Comparison of ENCODE assay signal across 21 cellular contexts in genomic region chr1:147851149-147851548, GRCh38. TPM values are rescaled to one million over a fixed set of nuclear protein-coding genes. Genes with fewer than 3 reads are reported as not detected.
DNase-seq lines count a peak whose midpoint lies in the region; ATAC-seq, FAIRE-seq and TF ChIP-seq lines count a peak whose summit lies in the region.
"Had no signal": no experiment of that assay in that cellular context is flagged by ENCODE, and none has a peak within 500 bp of the region (broad histone marks: within the 10 kb centered on the region; RNA-seq: fewer than 3 reads in every experiment).

No MANE protein-coding gene starts in this region.

- no peaks in the 10 kb centered on the region for H3K36me3 ChIP-seq in Caco-2 (ENCODE audit: control insufficient read depth, insufficient read depth, low read length)
- no peaks in the 10 kb centered on the region for H3K36me3 ChIP-seq in IMR-90 (ENCODE audit: control insufficient read depth, insufficient read depth, low read length)
- H3K36me3 ChIP-seq in K562 (ENCODE audit: control insufficient read depth, insufficient read depth, low read length), result no peaks in the 10 kb centered on the region
- no peaks in the 10 kb centered on the region for H3K36me3 ChIP-seq in heart right ventricle
- no peaks in the 10 kb centered on the region for H3K36me3 ChIP-seq in kidney (ENCODE audit: control insufficient read depth in 1 of 2, insufficient read depth in 2 of 2, low read length in 2 of 2)
- H3K36me3 ChIP-seq: neural progenitor cell had no signal

- H3K27me3 ChIP-seq in Caco-2 (replicated peaks; ENCODE audit: control insufficient read depth, insufficient read depth, low read length) (no peaks in the 10 kb centered on the region), IMR-90 (ENCODE audit: control insufficient read depth, insufficient read depth, low read length) (no peaks in the 10 kb centered on the region), K562 (ENCODE audit: control insufficient read depth in 2 of 2, insufficient read depth in 2 of 2, low read length in 2 of 2) (no peaks in the 10 kb centered on the region), heart right ventricle (peaks cover 0 to 8% (median 0%) of the 10 kb centered on the region in 7 donors)
- H3K27me3 ChIP-seq: neural progenitor cell had no signal

- no peak overlapping the region for H2AK5ac ChIP-seq in IMR-90 (ENCODE audit: low read depth, low read length)

- H3K27ac ChIP-seq in IMR-90 (ENCODE audit: insufficient read depth, low read length) (no peak overlapping the region), K562 (ENCODE audit: extremely low read depth, low read depth, low read length) (peak overlapping the region; percentile 56; the same call in 1 of the 3 replicates), heart right ventricle (no peak overlapping the region), kidney (ENCODE audit: low read depth in 2 of 2, low read length in 2 of 2) (no peak overlapping the region)
- H3K27ac ChIP-seq: neural progenitor cell had no signal

- POLR2A ChIA-PET in Caco-2 (lab: Charles Lee), result no interaction called here
- POLR2A ChIA-PET in IMR-90 (lab: Charles Lee; ENCODE audit: unreplicated experiment), result no interaction called here
- POLR2A ChIA-PET in K562 (lab: Yijun Ruan, JAX), result no interaction called here

- no peak overlapping the region for H2AK9ac ChIP-seq in IMR-90 (replicated peaks; ENCODE audit: low read depth, low read length, poor library complexity)

- CTCF ChIA-PET in Caco-2 (lab: Charles Lee), result interaction anchor here (1.3 kb wide), 1 partner anchor 42 kb away, joined by 5 read pairs; no protein-coding TSS in a partner anchor
- CTCF ChIA-PET in IMR-90 (lab: Yijun Ruan, JAX), result no interaction called here
- CTCF ChIA-PET in K562 (lab: Yijun Ruan, JAX; ENCODE audit: low intra/inter-chr PET ratio), result no interaction called here

- H3K9me1 ChIP-seq in IMR-90 (ENCODE audit: insufficient read depth, low read length), result no peaks in the 10 kb centered on the region
- no peaks in the 10 kb centered on the region for H3K9me1 ChIP-seq in K562 (ENCODE audit: control insufficient read depth, insufficient read depth, low read length)

- dilution Hi-C loops in IMR-90 (cut with HindIII; ENCODE audit: low sequenced_read_pairs, unreplicated experiment), result no loop called here

- ATAC-seq in IMR-90 (ENCODE audit: low read depth) (no peak), K562 (peak; percentile 86), heart right ventricle (no peak), HG02852 (IDR thresholded peaks at IDR 0.05; ENCODE audit: unreplicated experiment) (no peak)
- ATAC-seq in stimulated activated naive B cell treated with anti-CD40 and anti-IgM and Interleukin-4, amounts not matched to agents 10 μg/mL and 1 μg/mL and 100 μg/mL, for 72 hours (replicated peaks), result no peak
- ATAC-seq: activated naive CD8-positive, alpha-beta T cell treated with anti-CD3 and anti-CD28 coated beads, Interleukin-2, amount 50 U/mL, for 24 hours had no signal

- H3K4me2 ChIP-seq in IMR-90 (ENCODE audit: low read depth, low read length) (no peak overlapping the region), K562 (ENCODE audit: insufficient read depth, low read length) (no peak overlapping the region)
- H3K4me2 ChIP-seq: neural progenitor cell had no signal

- H3K4me3 ChIP-seq in Caco-2 (ENCODE audit: low read depth, low read length) (no peak overlapping the region), IMR-90 (ENCODE audit: insufficient read depth, low read depth, low read length) (no peak overlapping the region), K562 (no peak overlapping the region), heart right ventricle (no peak overlapping the region), kidney (ENCODE audit: low read length in 2 of 2) (no peak overlapping the region)
- H3K4me3 ChIP-seq: neural progenitor cell had no signal

- H2AFZ ChIP-seq in IMR-90 (replicated peaks; ENCODE audit: low read length, poor library complexity) (no peak overlapping the region), K562 (ENCODE audit: low read depth, low read length) (0 out of 2 replicates have a peak overlapping the region, but pooled peaks have one; percentile 1)
- H2AFZ ChIP-seq: neural progenitor cell had no signal

- no peaks in the 10 kb centered on the region for H3K27me3 Mint-ChIP-seq in Caco-2 (ENCODE audit: insufficient read depth, unreplicated experiment)
- H3K27me3 Mint-ChIP-seq in stimulated activated naive B cell treated with anti-CD40 and anti-IgM and Interleukin-4, amounts not matched to agents 10 μg/mL and 1 μg/mL and 100 μg/mL, for 72 hours, result peaks cover 4 to 8% of the 10 kb centered on the region in 2 donors

- H3K18ac ChIP-seq in IMR-90 (ENCODE audit: low read depth, low read length), result no peak overlapping the region

- no peak overlapping the region for H2BK20ac ChIP-seq in IMR-90 (ENCODE audit: low read depth, low read length)

- TF ChIP-seq CTCF in Caco-2 (IDR thresholded peaks at IDR 0.05; ENCODE audit: insufficient read depth in 1 of 2, low read depth in 1 of 2, low read length in 1 of 2, severe bottlenecking in 1 of 2, unreplicated experiment in 1 of 2), result no peak
- TF ChIP-seq CTCF in IMR-90 (conservative IDR thresholded peaks at IDR 0.05; ENCODE audit: low read depth, low read length), result no peak
- TF ChIP-seq CTCF in K562 (IDR thresholded peaks at IDR 0.05 in 2 of 3, conservative IDR thresholded peaks at IDR 0.05 in 1 of 3; ENCODE audit: insufficient read depth in 2 of 3, low read depth in 1 of 3, low read length in 3 of 3), result no peak
- TF ChIP-seq CTCF in heart right ventricle (IDR thresholded peaks at IDR 0.05), result no peak
- no peak for TF ChIP-seq CTCF in kidney (IDR thresholded peaks at IDR 0.05; ENCODE audit: borderline replicate concordance, extremely low read depth, insufficient read depth)

- DNase-seq in Caco-2 (peak; percentile 38 to 40), IMR-90 (peak; percentile 13), K562 (ENCODE audit: extremely low read depth in 1 of 4, low spot score in 3 of 4) (peak; percentile 29 to 65 (median 38)), iris pigment epithelial cell (ENCODE audit: low read depth) (peak; percentile 19), heart right ventricle (no peak), kidney (no peak)
- no peak for DNase-seq in stimulated activated naive B cell treated with anti-CD40 and anti-IgM and Interleukin-4, amounts not matched to agents 10 μg/mL and 1 μg/mL and 100 μg/mL, for 72 hours
- DNase-seq: activated B cell treated with CpG ODN at 0.5 μM for 24 hours; activated naive CD8-positive, alpha-beta T cell treated with anti-CD3 and anti-CD28 coated beads, Interleukin-2, amount 50 U/mL, for 24 hours; CD4-positive, alpha-beta T cell; endodermal cell; H7; NCI-H2081 treated with DMSO at 0.1 percent for 48 hours; NCI-H774 had no signal

- TF ChIP-seq POLR2A in IMR-90 (IDR thresholded peaks at IDR 0.05; ENCODE audit: low read depth, low read length) (no peak), K562 (conservative IDR thresholded peaks at IDR 0.05) (no peak)

- no TSS peak for BruUV-seq in Caco-2 (replicated peaks; lab: Mats Ljungman, UMichigan)
- no TSS peak for BruUV-seq in IMR-90 (replicated peaks; lab: Mats Ljungman, UMichigan)
- BruUV-seq in K562 (replicated peaks; lab: Mats Ljungman, UMichigan), result no TSS peak

- no peak overlapping the region for H2BK15ac ChIP-seq in IMR-90 (ENCODE audit: low read depth, low read length)

- H3K27ac Mint-ChIP-seq in Caco-2 (ENCODE audit: unreplicated experiment), result peak overlapping the region; percentile 66
- H3K27ac Mint-ChIP-seq in stimulated activated naive B cell treated with anti-CD40 and anti-IgM and Interleukin-4, amounts not matched to agents 10 μg/mL and 1 μg/mL and 100 μg/mL, for 72 hours, result no peak overlapping the region
- H3K27ac Mint-ChIP-seq: activated B cell treated with CpG ODN at 0.5 μM for 24 hours; activated naive CD8-positive, alpha-beta T cell treated with anti-CD3 and anti-CD28 coated beads, Interleukin-2, amount 50 U/mL, for 24 hours; activated T-helper 1 cell treated with anti-CD3 and anti-CD28 coated beads, Interleukin-12 subunit alpha, Interleukin-12 subunit beta, Interleukin-2, Interleukin-4 antibody, amounts not matched to agents 30 ng/mL and 10 ng/mL and 1 ng/mL, durations not matched to agents 14 hours and 24 hours and 36 hours; CD4-positive, alpha-beta T cell; endodermal cell; neural progenitor cell had no signal

- TF ChIP-seq EP300 in K562 (IDR thresholded peaks at IDR 0.05; ENCODE audit: low read length), result peak; percentile 25; the same call in 1 of the 2 replicates

- peaks cover 26% of the 10 kb centered on the region for H3K4me1 Mint-ChIP-seq in Caco-2 (ENCODE audit: low read depth, unreplicated experiment)
- H3K4me1 Mint-ChIP-seq in stimulated activated naive B cell treated with anti-CD40 and anti-IgM and Interleukin-4, amounts not matched to agents 10 μg/mL and 1 μg/mL and 100 μg/mL, for 72 hours, result no peaks in the 10 kb centered on the region
- H3K4me1 Mint-ChIP-seq: activated B cell treated with CpG ODN at 0.5 μM for 24 hours; activated naive CD8-positive, alpha-beta T cell treated with anti-CD3 and anti-CD28 coated beads, Interleukin-2, amount 50 U/mL, for 24 hours; central memory CD8-positive, alpha-beta T cell had no signal

- H3K9ac ChIP-seq in IMR-90 (ENCODE audit: low read depth, low read length) (no peak overlapping the region), K562 (ENCODE audit: insufficient read depth in 1 of 2, low read depth in 2 of 2, low read length in 2 of 2) (no peak overlapping the region), kidney (ENCODE audit: low read length in 2 of 2) (no peak overlapping the region)
- H3K9ac ChIP-seq: neural progenitor cell had no signal

- no peak overlapping the region for H3K4ac ChIP-seq in IMR-90 (ENCODE audit: low read depth, low read length)

- FAIRE-seq in K562 (lab: Jason Lieb, UNC) (peak; percentile 42), kidney (lab: Jason Lieb, UNC) (no peak)
- FAIRE-seq: G401.6 had no signal

- TF ChIP-seq RAD21 in IMR-90 (IDR thresholded peaks at IDR 0.05; ENCODE audit: low read length) (no peak), K562 (CRISPR knock-in tag; conservative IDR thresholded peaks at IDR 0.05 in 1 of 2, IDR thresholded peaks at IDR 0.05 in 1 of 2) (no peak)

- H3K79me2 ChIP-seq in K562 (ENCODE audit: control insufficient read depth, insufficient read depth, low read length), result no peaks in the 10 kb centered on the region

- no peak overlapping the region for H4K8ac ChIP-seq in IMR-90 (ENCODE audit: low read depth in 2 of 2, low read length in 2 of 2)

- H3K9me3 ChIP-seq in Caco-2 (no peaks in the 10 kb centered on the region), IMR-90 (ENCODE audit: control insufficient read depth, insufficient read depth, low read length) (no peaks in the 10 kb centered on the region), K562 (replicated peaks; ENCODE audit: control insufficient read depth, insufficient read depth, low read depth, low read length) (no peaks in the 10 kb centered on the region), heart right ventricle (no peaks in the 10 kb centered on the region), kidney (ENCODE audit: control insufficient read depth in 1 of 2, low read length in 2 of 2) (no peaks in the 10 kb centered on the region)

- no peak overlapping the region for H3K23ac ChIP-seq in IMR-90 (ENCODE audit: low read depth, low read length)

- H3K4me1 ChIP-seq in Caco-2 (peaks cover 22% of the 10 kb centered on the region), IMR-90 (ENCODE audit: control insufficient read depth, insufficient read depth, low read length) (no peaks in the 10 kb centered on the region), K562 (replicated peaks in 1 of 2; ENCODE audit: control insufficient read depth in 2 of 2, insufficient read depth in 2 of 2, low read length in 2 of 2) (peaks cover 0 to 14% of the 10 kb centered on the region in 2 experiments; a peak in 3 of 5 replicates), heart right ventricle (peaks cover 0 to 18% (median 0%) of the 10 kb centered on the region in 9 donors), kidney (ENCODE audit: control insufficient read depth in 1 of 2, insufficient read depth in 1 of 2, low read depth in 1 of 2, low read length in 2 of 2) (peaks cover 0 to 6% of the 10 kb centered on the region in 2 donors)

- no peak overlapping the region for H3K4me3 Mint-ChIP-seq in Caco-2 (ENCODE audit: unreplicated experiment)
- no peak overlapping the region for H3K4me3 Mint-ChIP-seq in stimulated activated naive B cell treated with anti-CD40 and anti-IgM and Interleukin-4, amounts not matched to agents 10 μg/mL and 1 μg/mL and 100 μg/mL, for 72 hours
- H3K4me3 Mint-ChIP-seq: activated B cell treated with CpG ODN at 0.5 μM for 24 hours; activated naive CD8-positive, alpha-beta T cell treated with anti-CD3 and anti-CD28 coated beads, Interleukin-2, amount 50 U/mL, for 24 hours; activated T-helper 1 cell treated with anti-CD3 and anti-CD28 coated beads, Interleukin-12 subunit alpha, Interleukin-12 subunit beta, Interleukin-2, Interleukin-4 antibody, amounts not matched to agents 30 ng/mL and 10 ng/mL and 1 ng/mL, durations not matched to agents 14 hours and 24 hours and 36 hours; CD4-positive, alpha-beta T cell; central memory CD8-positive, alpha-beta T cell; endodermal cell; neural progenitor cell had no signal

- no peaks in the 10 kb centered on the region for H3K79me1 ChIP-seq in IMR-90 (ENCODE audit: low read depth in 1 of 2, low read length in 2 of 2)

- no CpG with 5 or more reads among the region's 2 CpGs for WGBS in IMR-90 (ENCODE audit: extremely low coverage in 2 of 2, insufficient read length in 1 of 2), 2 experiments
- WGBS in K562 (ENCODE audit: insufficient coverage, low coverage, missing lambda C conversion rate), result 11% methylated on average over 2 of the region's 2 CpGs
- WGBS in heart right ventricle, 2 donors, result 87 to 91% methylated on average over 2 of the region's 2 CpGs

- no peak overlapping the region for H2BK5ac ChIP-seq in IMR-90 (ENCODE audit: low read depth, low read length, poor library complexity, severe bottlenecking)

- H4K20me1 ChIP-seq in IMR-90 (ENCODE audit: insufficient read depth, low read length), result no peaks in the 10 kb centered on the region
- no peaks in the 10 kb centered on the region for H4K20me1 ChIP-seq in K562 (replicated peaks; ENCODE audit: control insufficient read depth, insufficient read depth, low read length)

- H3K56ac ChIP-seq in IMR-90 (ENCODE audit: extremely low read depth, insufficient read depth, low read length), result no peak overlapping the region

- no peak overlapping the region for H2BK120ac ChIP-seq in IMR-90 (ENCODE audit: low read depth, low read length)

- in situ Hi-C loops in IMR-90 (cut with MboI; ENCODE audit: low sequenced_read_pairs), result no loop called here
- in situ Hi-C loops in K562 (cut with MboI), result no loop called here

- H3K36me3 Mint-ChIP-seq in Caco-2 (ENCODE audit: insufficient read depth, unreplicated experiment), result no peaks in the 10 kb centered on the region
- H3K36me3 Mint-ChIP-seq in stimulated activated naive B cell treated with anti-CD40 and anti-IgM and Interleukin-4, amounts not matched to agents 10 μg/mL and 1 μg/mL and 100 μg/mL, for 72 hours, result no peaks in the 10 kb centered on the region
- H3K36me3 Mint-ChIP-seq: neural progenitor cell had no signal

- H3K14ac ChIP-seq in IMR-90 (replicated peaks; ENCODE audit: low read depth, low read length), result no peak overlapping the region

- intact Hi-C loops in Caco-2 (cut with micrococcal nuclease; ENCODE audit: unreplicated experiment) (no loop called here), IMR-90 (cut with micrococcal nuclease) (no loop called here), K562 (cut with micrococcal nuclease) (loop anchor here (5.0 kb wide), 1 partner anchor 34 kb away; no protein-coding TSS in a partner anchor), heart right ventricle (cut with DNase I) (no loop called here), kidney (cut with DNase I) (no loop called here)

- H4K5ac ChIP-seq in IMR-90 (ENCODE audit: low read depth, low read length), result no peak overlapping the region

- no peak overlapping the region for H4K91ac ChIP-seq in IMR-90 (ENCODE audit: insufficient read depth, low read depth, low read length)

- peaks cover 6% of the 10 kb centered on the region for H3K9me3 Mint-ChIP-seq in Caco-2 (ENCODE audit: unreplicated experiment)
- no peaks in the 10 kb centered on the region for H3K9me3 Mint-ChIP-seq in stimulated activated naive B cell treated with anti-CD40 and anti-IgM and Interleukin-4, amounts not matched to agents 10 μg/mL and 1 μg/mL and 100 μg/mL, for 72 hours
- H3K9me3 Mint-ChIP-seq: activated B cell treated with CpG ODN at 0.5 μM for 24 hours; activated naive CD8-positive, alpha-beta T cell treated with anti-CD3 and anti-CD28 coated beads, Interleukin-2, amount 50 U/mL, for 24 hours; activated T-helper 1 cell treated with anti-CD3 and anti-CD28 coated beads, Interleukin-12 subunit alpha, Interleukin-12 subunit beta, Interleukin-2, Interleukin-4 antibody, amounts not matched to agents 30 ng/mL and 10 ng/mL and 1 ng/mL, durations not matched to agents 14 hours and 24 hours and 36 hours; CD4-positive, alpha-beta T cell; central memory CD8-positive, alpha-beta T cell; neural progenitor cell had no signal

RNA-seq across cellular contexts. Expression of gene GJA8, which starts 51.4 kb away (rescaled TPM):
- total RNA-seq in Caco-2 (2022) (not detected in 2 replicates), IMR-90 (2012; rRNA removed) (not detected in 2 replicates), K562 (2014; rRNA removed) (not detected in 2 replicates), K562 (2014; rRNA removed; fragmentation: Illumina TruSeq; extraction: Trizol) (not detected in 2 replicates), K562 (2015; rRNA removed; fragmentation: Illumina TruSeq; extraction: Trizol) (not detected in 2 replicates), K562 (2021) (not detected in 2 replicates), heart right ventricle (not detected), kidney (2.4 TPM)
- polyA plus RNA-seq in IMR-90 (2012; rRNA removed) (not detected in 2 replicates), K562 (2011; rRNA removed) (not detected in 2 replicates), K562 (2014; fragmentation: Illumina TruSeq; extraction: Trizol) (not detected in 2 replicates), K562 (2014; fragmentation: Nextera tagmentation; extraction: Ambion mirVana) (not detected), K562 (2014; rRNA removed) (not detected in 2 replicates), heart right ventricle (not detected), kidney (ENCODE audit: insufficient read depth, low read depth, low replicate concordance) (not detected)
- not detected in 2 replicates for polyA plus RNA-seq in IMR-90 (2012; cell fraction: cytosol; rRNA removed)
- polyA plus RNA-seq in IMR-90 (2012; cell fraction: nucleus; rRNA removed; ENCODE audit: low replicate concordance), result not detected in 2 replicates
- total RNA-seq in K562 (2011; cell fraction: chromatin; rRNA removed; ENCODE audit: low replicate concordance), result not detected in 2 replicates
- total RNA-seq in K562 (2011; cell fraction: nucleolus; rRNA removed), result not detected in 2 replicates
- total RNA-seq in K562 (2011; cell fraction: nucleoplasm; rRNA removed), result not detected in 2 replicates
- not detected in 2 replicates for polyA plus RNA-seq in K562 (2011; cell fraction: cytosol; rRNA removed)
- not detected in 2 replicates for polyA plus RNA-seq in K562 (2011; cell fraction: nucleus; rRNA removed)
- not detected in 2 replicates for polyA plus RNA-seq in K562 (2012)
- not detected in 2 replicates for polyA minus RNA-seq in K562 (2011; rRNA and poly(A)+ RNA removed)
- polyA minus RNA-seq in K562 (2011; cell fraction: cytosol; rRNA and poly(A)+ RNA removed), result not detected in 2 replicates
- not detected in 2 replicates for polyA minus RNA-seq in K562 (2011; cell fraction: nucleus; rRNA and poly(A)+ RNA removed)
- total RNA-seq: activated B cell treated with CpG ODN at 0.5 μM for 24 hours; activated T-helper 1 cell treated with anti-CD3 and anti-CD28 coated beads, Interleukin-12 subunit alpha, Interleukin-12 subunit beta, Interleukin-2, Interleukin-4 antibody, amounts not matched to agents 30 ng/mL and 10 ng/mL and 1 ng/mL, durations not matched to agents 14 hours and 24 hours and 36 hours; CD4-positive, alpha-beta T cell; endodermal cell; H7; mesenteric fat pad; T-helper 1 cell treated with Interleukin-12 subunit alpha and Interleukin-12 subunit beta and Interleukin-4 antibody, amounts not matched to agents 30 ng/mL and 1 ng/mL, for 36 hours had no signal

Comparison
In these comparisons a context has a peak if more than half of its experiments do, and no peak if none do; other contexts are left out.
1. DNase-seq: peak in Caco-2 (2 of 2), IMR-90 (single experiment), K562 (4 of 4) and iris pigment epithelial cell (single experiment); none in heart right ventricle (0 of 2), kidney (single experiment) and stimulated activated naive B cell treated with anti-CD40 and anti-IgM and Interleukin-4, amounts not matched to agents 10 μg/mL and 1 μg/mL and 100 μg/mL, for 72 hours (single experiment).